14 cellular contexts compared by ENCODE assay signal in the genomic region with DNA sequence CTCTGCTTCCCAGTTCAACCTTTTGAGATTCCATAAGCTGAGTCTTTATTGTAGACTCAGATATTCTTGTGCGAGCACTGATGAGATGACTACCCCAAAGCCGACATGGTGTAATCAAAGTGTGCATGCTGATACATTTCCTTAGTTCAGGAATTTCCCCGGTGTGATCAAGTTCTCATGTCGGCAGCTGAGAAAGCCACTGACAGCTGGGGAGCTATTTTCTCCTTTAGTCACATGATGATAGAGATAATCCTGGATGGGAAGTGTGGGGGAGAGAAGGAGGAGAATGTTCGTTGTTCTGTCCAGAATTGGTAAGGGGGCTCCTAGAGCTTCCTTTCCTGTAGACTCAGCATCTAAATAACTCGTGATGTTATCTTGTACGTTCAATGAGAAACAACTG. TPM values are rescaled to one million over a fixed set of nuclear protein-coding genes. Genes with fewer than 3 reads are reported as not detected.
A peak's percentile ranks its signal among the peaks of the same experiment; 100 is the strongest.
DNase-seq lines count a peak whose midpoint lies in the region; ATAC-seq and TF ChIP-seq lines count a peak whose summit lies in the region.
"Had no signal": no experiment of that assay in that cellular context is flagged by ENCODE, and none has a peak within 500 bp of the region (broad histone marks: within the 10 kb centered on the region; RNA-seq: fewer than 3 reads in every experiment).

No MANE protein-coding gene starts in this region.

- H3K4me2 ChIP-seq in PC-9 (peak overlapping the region; percentile 55), parathyroid adenoma (ENCODE audit: low read length) (no peak overlapping the region)
- H3K4me2 ChIP-seq: SK-N-SH had no signal

- no peak for ATAC-seq in GM19324 (IDR thresholded peaks at IDR 0.05; ENCODE audit: low FRiP score, unreplicated experiment)
- ATAC-seq in GM18870 (IDR thresholded peaks at IDR 0.05; ENCODE audit: unreplicated experiment), result no peak
- no peak for ATAC-seq in GM21447 (IDR thresholded peaks at IDR 0.05; ENCODE audit: unreplicated experiment)
- ATAC-seq: effector memory CD8-positive, alpha-beta T cell; gastroesophageal sphincter had no signal

- H2AFZ ChIP-seq in PC-9 (peak overlapping the region; percentile 52; the same call in 1 of the 2 replicates), parathyroid adenoma (peak overlapping the region; percentile 22)

- intact Hi-C loops in PC-9 (cut with micrococcal nuclease; ENCODE audit: unreplicated experiment), result no loop called here

- CTCF ChIA-PET in PC-9 (lab: Charles Lee), result no interaction called here

- DNase-seq in Daoy (ENCODE audit: low read depth) (peak; percentile 71), PC-9 (no peak), fibroblast of peridontal ligament (ENCODE audit: extremely low read depth) (peak; percentile 14), DMS114 treated with DMSO at 0.1 percent for 48 hours (lab: John Stamatoyannopoulos, UW; ENCODE audit: unreplicated experiment) (no peak)
- DNase-seq: activated gamma-delta T cell treated with Interleukin-2 at 50 U/mL for 16 hours; effector memory CD8-positive, alpha-beta T cell; Karpas-422; SK-N-SH had no signal

- no peak overlapping the region for H3K9ac ChIP-seq in parathyroid adenoma
- H3K9ac ChIP-seq: SK-N-SH had no signal

- H3K79me2 ChIP-seq in PC-9 (ENCODE audit: low read depth), result no peaks in the 10 kb centered on the region
- no peaks in the 10 kb centered on the region for H3K79me2 ChIP-seq in parathyroid adenoma

- no peaks in the 10 kb centered on the region for H3F3A ChIP-seq in PC-9 (ENCODE audit: insufficient read depth, low read depth)

- TF ChIP-seq CTCF in PC-9 (conservative IDR thresholded peaks at IDR 0.05) (no peak), parathyroid adenoma (IDR thresholded peaks at IDR 0.05) (no peak)

- H3K27ac ChIP-seq in PC-9, result no peak overlapping the region
- no peak overlapping the region for H3K27ac ChIP-seq in parathyroid adenoma
- H3K27ac ChIP-seq: gastroesophageal sphincter had no signal

- H3K4me1 ChIP-seq in PC-9 (replicated peaks; ENCODE audit: insufficient read depth), result peaks cover 21% of the 10 kb centered on the region
- H3K4me1 ChIP-seq in parathyroid adenoma, result no peaks in the 10 kb centered on the region

- H3K9me2 ChIP-seq in PC-9 (ENCODE audit: insufficient read depth), result no peaks in the 10 kb centered on the region
- H3K9me2 ChIP-seq: SK-N-SH had no signal

- H3K9me3 ChIP-seq in PC-9 (ENCODE audit: insufficient read depth, low read depth) (no peaks in the 10 kb centered on the region), parathyroid adenoma (ENCODE audit: control insufficient read depth, low read length) (no peaks in the 10 kb centered on the region)
- H3K9me3 ChIP-seq: gastroesophageal sphincter, SK-N-SH had no signal

- H4K20me1 ChIP-seq in PC-9 (ENCODE audit: insufficient read depth), result no peaks in the 10 kb centered on the region

- no peak overlapping the region for H3K4me3 ChIP-seq in PC-9
- H3K4me3 ChIP-seq in parathyroid adenoma (ENCODE audit: low read depth, low read length), result no peak overlapping the region
- H3K4me3 ChIP-seq: gastroesophageal sphincter had no signal

- POLR2A ChIA-PET in PC-9 (lab: Charles Lee; ENCODE audit: unreplicated experiment), result no interaction called here

- BruUV-seq in PC-9 (replicated peaks; lab: Mats Ljungman, UMichigan), result no TSS peak

- H3K27me3 ChIP-seq in PC-9 (ENCODE audit: insufficient read depth, low read depth) (no peaks in the 10 kb centered on the region), parathyroid adenoma (ENCODE audit: control insufficient read depth, insufficient read depth, low read length) (no peaks in the 10 kb centered on the region)
- H3K27me3 ChIP-seq: gastroesophageal sphincter had no signal

- no peaks in the 10 kb centered on the region for H3K36me3 ChIP-seq in PC-9 (ENCODE audit: low read depth)
- no peaks in the 10 kb centered on the region for H3K36me3 ChIP-seq in parathyroid adenoma (ENCODE audit: control insufficient read depth, insufficient read depth, low read length)
- H3K36me3 ChIP-seq: gastroesophageal sphincter had no signal

RNA-seq across cellular contexts. Expression of gene CAP2, which starts 7.7 kb away (rescaled TPM):
- 16.1 and 16.4 TPM in 2 replicates for total RNA-seq in Daoy (2014; rRNA removed; shearing (Covaris generic))
- 10.0 and 12.0 TPM in 2 replicates for total RNA-seq in PC-9 (2021)
- total RNA-seq: OCI-LY7 had no signal

Comparison
In these comparisons a context has a peak if more than half of its experiments do, and no peak if none do; other contexts are left out.
1. DNase-seq: peak in Daoy (single experiment) and fibroblast of peridontal ligament (single experiment); none in PC-9 (0 of 2) and DMS114 treated with DMSO at 0.1 percent for 48 hours (single experiment).